1 cellular context compared by ENCODE assay signal in the genomic region with DNA sequence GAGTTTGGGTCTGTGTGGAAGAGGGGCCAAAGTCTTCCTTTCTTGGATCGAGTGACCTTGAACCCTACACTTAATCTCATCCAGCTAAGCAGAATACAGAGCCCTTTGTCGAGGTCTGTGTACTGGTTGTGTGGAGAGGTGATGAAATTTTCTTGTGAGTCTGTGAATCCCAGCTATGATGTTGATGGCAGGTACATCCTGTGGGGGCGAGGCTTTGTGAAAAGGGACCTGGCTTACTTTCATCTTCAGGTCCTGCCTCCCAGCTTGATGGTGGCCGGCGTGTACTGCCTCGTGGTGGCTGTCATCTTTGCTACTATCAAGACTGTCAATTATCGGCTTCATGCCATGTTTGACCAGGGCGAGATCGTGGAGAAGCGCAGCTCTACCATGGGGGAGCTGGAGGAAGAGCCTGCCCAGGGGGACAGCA.
A peak's percentile ranks its signal among the peaks of the same experiment; 100 is the strongest.
TF ChIP-seq lines count a peak whose summit lies in the region.

No MANE protein-coding gene starts in this region.

TF ChIP-seq in HepG2, 621 proteins besides CTCF, POLR2A, EP300 and RAD21 (continued from another document and continues in another):
- TF ChIP-seq CERS6 (CRISPR knock-in tag; IDR thresholded peaks at IDR 0.05) (no peak), ZNF468 (CRISPR knock-in tag; IDR thresholded peaks at IDR 0.05) (no peak), SIX4 (CRISPR knock-in tag; IDR thresholded peaks at IDR 0.05) (no peak), ZNF142 (CRISPR knock-in tag; IDR thresholded peaks at IDR 0.05) (no peak), SIN3A (IDR thresholded peaks at IDR 0.05; ENCODE audit: borderline replicate concordance, low read depth, low read length) (peak; percentile 81; the same call in 1 of the 2 replicates), KDM1A (CRISPR knock-in tag; IDR thresholded peaks at IDR 0.05) (no peak), KAT7 (CRISPR knock-in tag; IDR thresholded peaks at IDR 0.05; ENCODE audit: borderline replicate concordance) (no peak), BRCA1 (CRISPR knock-in tag; IDR thresholded peaks at IDR 0.05) (no peak), PAF1 (CRISPR knock-in tag; IDR thresholded peaks at IDR 0.05) (peak; percentile 83; the same call in 1 of the 2 replicates), FOXK2 (IDR thresholded peaks at IDR 0.05) (no peak; the same call in 1 of the 2 replicates), ZNF33B (CRISPR knock-in tag; IDR thresholded peaks at IDR 0.05) (no peak), PHF20 (CRISPR knock-in tag; IDR thresholded peaks at IDR 0.05) (no peak), ZNF605 (CRISPR knock-in tag; IDR thresholded peaks at IDR 0.05) (no peak), LRRFIP1 (CRISPR knock-in tag; conservative IDR thresholded peaks at IDR 0.05) (no peak), IRX3 (CRISPR knock-in tag; IDR thresholded peaks at IDR 0.05; ENCODE audit: borderline replicate concordance, low read depth) (no peak), GZF1 (CRISPR knock-in tag; IDR thresholded peaks at IDR 0.05) (no peak), SALL2 (CRISPR knock-in tag; IDR thresholded peaks at IDR 0.05) (no peak), SMARCE1 (IDR thresholded peaks at IDR 0.05; ENCODE audit: borderline replicate concordance) (no peak), BATF2 (CRISPR knock-in tag; IDR thresholded peaks at IDR 0.05) (no peak), GFI1 (CRISPR knock-in tag; IDR thresholded peaks at IDR 0.05; ENCODE audit: borderline replicate concordance) (peak; percentile 91; the same call in 1 of the 2 replicates), ZKSCAN8 (CRISPR knock-in tag; IDR thresholded peaks at IDR 0.05; ENCODE audit: borderline replicate concordance) (no peak), FOXK1 (CRISPR knock-in tag; IDR thresholded peaks at IDR 0.05; ENCODE audit: borderline replicate concordance, low read depth) (no peak), BORCS8-MEF2B (CRISPR knock-in tag; IDR thresholded peaks at IDR 0.05) (no peak), PLRG1 (conservative IDR thresholded peaks at IDR 0.05) (no peak), ZZZ3 (CRISPR knock-in tag; IDR thresholded peaks at IDR 0.05; ENCODE audit: borderline replicate concordance) (no peak), MTF2 (CRISPR knock-in tag; IDR thresholded peaks at IDR 0.05; ENCODE audit: borderline replicate concordance) (no peak), ARID2 (CRISPR knock-in tag; IDR thresholded peaks at IDR 0.05; ENCODE audit: borderline replicate concordance) (no peak), EHMT2 (IDR thresholded peaks at IDR 0.05; ENCODE audit: borderline replicate concordance, low read depth, low read length) (no peak), LBX2 (CRISPR knock-in tag; IDR thresholded peaks at IDR 0.05; ENCODE audit: borderline replicate concordance) (no peak), GABPB1 (CRISPR knock-in tag; IDR thresholded peaks at IDR 0.05) (no peak; the same call in 1 of the 2 replicates), NR2F2 (IDR thresholded peaks at IDR 0.05; ENCODE audit: borderline replicate concordance, low read depth) (no peak), ZNF713 (CRISPR knock-in tag; IDR thresholded peaks at IDR 0.05) (no peak), ZNF615 (CRISPR knock-in tag; IDR thresholded peaks at IDR 0.05; ENCODE audit: borderline replicate concordance) (no peak), TGIF2 (CRISPR knock-in tag; IDR thresholded peaks at IDR 0.05) (no peak; the same call in 1 of the 2 replicates), KDM2A (CRISPR knock-in tag; IDR thresholded peaks at IDR 0.05; ENCODE audit: borderline replicate concordance, low read depth) (no peak), SP4 (CRISPR knock-in tag; IDR thresholded peaks at IDR 0.05) (0 out of 2 replicates have a peak, but pooled peaks have one; percentile 24)
- TF ChIP-seq, protein P1, sequence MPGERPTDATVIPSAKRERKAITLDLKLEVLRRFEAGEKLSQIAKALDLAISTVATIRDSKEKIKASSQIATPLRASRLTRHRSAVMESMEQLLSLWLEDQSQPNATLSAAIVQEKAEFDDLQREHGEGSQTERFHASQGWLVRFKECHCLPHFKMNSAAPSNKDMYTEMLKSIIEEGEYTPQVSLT (CRISPR knock-in tag; IDR thresholded peaks at IDR 0.05; ENCODE audit: borderline replicate concordance, low read depth) = no peak
- TF ChIP-seq, protein P2, sequence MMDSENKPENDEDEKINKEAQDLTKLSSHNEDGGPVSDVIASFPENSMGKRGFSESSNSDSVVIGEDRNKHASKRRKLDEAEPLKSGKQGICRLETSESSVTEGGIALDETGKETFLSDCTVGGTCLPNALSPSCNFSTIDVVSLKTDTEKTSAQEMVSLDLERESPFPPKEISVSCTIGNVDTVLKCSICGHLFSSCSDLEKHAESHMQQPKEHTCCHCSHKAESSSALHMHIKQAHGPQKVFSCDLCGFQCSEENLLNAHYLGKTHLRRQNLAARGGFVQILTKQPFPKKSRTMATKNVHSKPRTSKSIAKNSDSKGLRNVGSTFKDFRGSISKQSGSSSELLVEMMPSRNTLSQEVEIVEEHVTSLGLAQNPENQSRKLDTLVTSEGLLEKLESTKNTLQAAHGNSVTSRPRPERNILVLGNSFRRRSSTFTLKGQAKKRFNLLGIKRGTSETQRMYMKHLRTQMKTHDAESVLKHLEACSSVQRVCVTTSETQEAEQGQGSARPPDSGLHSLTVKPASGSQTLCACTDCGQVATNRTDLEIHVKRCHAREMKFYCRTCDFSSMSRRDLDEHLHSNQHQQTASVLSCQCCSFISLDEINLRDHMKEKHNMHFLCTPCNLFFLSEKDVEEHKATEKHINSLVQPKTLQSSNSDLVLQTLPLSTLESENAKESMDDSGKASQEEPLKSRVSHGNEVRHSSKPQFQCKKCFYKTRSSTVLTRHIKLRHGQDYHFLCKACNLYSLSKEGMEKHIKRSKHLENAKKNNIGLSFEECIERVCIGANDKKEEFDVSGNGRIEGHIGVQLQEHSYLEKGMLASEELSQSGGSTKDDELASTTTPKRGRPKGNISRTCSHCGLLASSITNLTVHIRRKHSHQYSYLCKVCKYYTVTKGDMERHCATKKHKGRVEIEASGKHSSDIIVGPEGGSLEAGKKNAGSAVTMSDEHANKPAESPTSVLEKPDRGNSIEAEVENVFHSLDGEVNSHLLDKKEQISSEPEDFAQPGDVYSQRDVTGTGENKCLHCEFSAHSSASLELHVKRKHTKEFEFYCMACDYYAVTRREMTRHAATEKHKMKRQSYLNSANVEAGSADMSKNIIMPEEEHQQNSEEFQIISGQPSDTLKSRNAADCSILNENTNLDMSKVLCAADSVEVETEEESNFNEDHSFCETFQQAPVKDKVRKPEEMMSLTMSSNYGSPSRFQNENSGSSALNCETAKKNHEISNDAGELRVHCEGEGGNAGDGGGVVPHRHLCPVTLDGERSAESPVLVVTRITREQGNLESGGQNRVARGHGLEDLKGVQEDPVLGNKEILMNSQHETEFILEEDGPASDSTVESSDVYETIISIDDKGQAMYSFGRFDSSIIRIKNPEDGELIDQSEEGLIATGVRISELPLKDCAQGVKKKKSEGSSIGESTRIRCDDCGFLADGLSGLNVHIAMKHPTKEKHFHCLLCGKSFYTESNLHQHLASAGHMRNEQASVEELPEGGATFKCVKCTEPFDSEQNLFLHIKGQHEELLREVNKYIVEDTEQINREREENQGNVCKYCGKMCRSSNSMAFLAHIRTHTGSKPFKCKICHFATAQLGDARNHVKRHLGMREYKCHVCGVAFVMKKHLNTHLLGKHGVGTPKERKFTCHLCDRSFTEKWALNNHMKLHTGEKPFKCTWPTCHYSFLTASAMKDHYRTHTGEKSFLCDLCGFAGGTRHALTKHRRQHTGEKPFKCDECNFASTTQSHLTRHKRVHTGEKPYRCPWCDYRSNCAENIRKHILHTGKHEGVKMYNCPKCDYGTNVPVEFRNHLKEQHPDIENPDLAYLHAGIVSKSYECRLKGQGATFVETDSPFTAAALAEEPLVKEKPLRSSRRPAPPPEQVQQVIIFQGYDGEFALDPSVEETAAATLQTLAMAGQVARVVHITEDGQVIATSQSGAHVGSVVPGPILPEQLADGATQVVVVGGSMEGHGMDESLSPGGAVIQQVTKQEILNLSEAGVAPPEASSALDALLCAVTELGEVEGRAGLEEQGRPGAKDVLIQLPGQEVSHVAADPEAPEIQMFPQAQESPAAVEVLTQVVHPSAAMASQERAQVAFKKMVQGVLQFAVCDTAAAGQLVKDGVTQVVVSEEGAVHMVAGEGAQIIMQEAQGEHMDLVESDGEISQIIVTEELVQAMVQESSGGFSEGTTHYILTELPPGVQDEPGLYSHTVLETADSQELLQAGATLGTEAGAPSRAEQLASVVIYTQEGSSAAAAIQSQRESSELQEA (CRISPR knock-in tag; IDR thresholded peaks at IDR 0.05; ENCODE audit: not compliant biosample characterization) = peak; percentile 28
- TF ChIP-seq, protein P3, sequence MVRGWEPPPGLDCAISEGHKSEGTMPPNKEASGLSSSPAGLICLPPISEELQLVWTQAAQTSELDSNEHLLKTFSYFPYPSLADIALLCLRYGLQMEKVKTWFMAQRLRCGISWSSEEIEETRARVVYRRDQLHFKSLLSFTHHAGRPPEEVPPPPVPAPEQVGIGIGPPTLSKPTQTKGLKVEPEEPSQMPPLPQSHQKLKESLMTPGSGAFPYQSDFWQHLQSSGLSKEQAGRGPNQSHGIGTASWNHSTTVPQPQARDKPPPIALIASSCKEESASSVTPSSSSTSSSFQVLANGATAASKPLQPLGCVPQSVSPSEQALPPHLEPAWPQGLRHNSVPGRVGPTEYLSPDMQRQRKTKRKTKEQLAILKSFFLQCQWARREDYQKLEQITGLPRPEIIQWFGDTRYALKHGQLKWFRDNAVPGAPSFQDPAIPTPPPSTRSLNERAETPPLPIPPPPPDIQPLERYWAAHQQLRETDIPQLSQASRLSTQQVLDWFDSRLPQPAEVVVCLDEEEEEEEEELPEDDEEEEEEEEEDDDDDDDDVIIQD (CRISPR knock-in tag; IDR thresholded peaks at IDR 0.05; ENCODE audit: low read depth) = no peak
